In genomic region chr7:33751395-33751794, GRCh38 we compare ENCODE assay signal across 1 cellular context.
TF ChIP-seq lines count a peak whose summit lies in the region.

No MANE protein-coding gene starts in this region.

TF ChIP-seq in WTC11, 78 proteins besides CTCF, POLR2A, EP300 and RAD21:
- TF ChIP-seq ATF1 (CRISPR knock-in tag; IDR thresholded peaks at IDR 0.05): no peak
- TF ChIP-seq HMGA2 (CRISPR knock-in tag; IDR thresholded peaks at IDR 0.05): no peak
- no peak for TF ChIP-seq AFF4 (CRISPR knock-in tag; IDR thresholded peaks at IDR 0.05; ENCODE audit: borderline replicate concordance)
- TF ChIP-seq AR (CRISPR knock-in tag; IDR thresholded peaks at IDR 0.05): no peak
